ENCODE assay signal across 8 cellular contexts in genomic region chr7:149460493-149461330, GRCh38. TPM values are rescaled to one million over a fixed set of nuclear protein-coding genes. Genes with fewer than 3 reads are reported as not detected.
DNase-seq lines count a peak whose midpoint lies in the region; ATAC-seq, FAIRE-seq and TF ChIP-seq lines count a peak whose summit lies in the region.

Gene ZNF777 (minus strand): TSS chr7:149461062. CDS start chr7:149456022, 5,040 bp downstream.

- peaks cover 23% of the 10 kb centered on the region for H3K4me1 Mint-ChIP-seq in activated T-helper 1 cell treated with anti-CD3 and anti-CD28 coated beads, Interleukin-12 subunit alpha, Interleukin-12 subunit beta, Interleukin-2, Interleukin-4 antibody, amounts not matched to agents 30 ng/mL and 10 ng/mL and 1 ng/mL, durations not matched to agents 14 hours and 24 hours and 36 hours (ENCODE audit: low read depth)
- H3K4me1 Mint-ChIP-seq in nephron progenitor cell: peaks cover 18% of the 10 kb centered on the region
- H3K4me1 Mint-ChIP-seq in stimulated activated naive CD8-positive, alpha-beta T cell treated with anti-CD3 and anti-CD28 coated beads, Interleukin-15, Interleukin-2, amounts not matched to agents 100 ng/mL and 50 ng/mL, for 24 hours (ENCODE audit: low read depth): peaks cover 19% of the 10 kb centered on the region

- no peak for FAIRE-seq in RCC 7860 (lab: Jason Lieb, UNC)

- intact Hi-C loops in activated T-helper 1 cell treated with anti-CD3 and anti-CD28 coated beads, Interleukin-12 subunit alpha, Interleukin-12 subunit beta, Interleukin-2, Interleukin-4 antibody, amounts not matched to agents 30 ng/mL and 10 ng/mL and 1 ng/mL, durations not matched to agents 14 hours and 24 hours and 36 hours (cut with micrococcal nuclease): loop anchor here (1.0 to 2.0 kb wide), 8 partner anchors 37 to 378 kb away; partner anchors contain the start of genes ZNF212, ZNF282, ZNF398 and ZNF746

- peaks cover 27% of the 10 kb centered on the region for H3K27me3 Mint-ChIP-seq in activated T-helper 1 cell treated with anti-CD3 and anti-CD28 coated beads, Interleukin-12 subunit alpha, Interleukin-12 subunit beta, Interleukin-2, Interleukin-4 antibody, amounts not matched to agents 30 ng/mL and 10 ng/mL and 1 ng/mL, durations not matched to agents 14 hours and 24 hours and 36 hours (ENCODE audit: insufficient read depth)
- H3K27me3 Mint-ChIP-seq in nephron progenitor cell (ENCODE audit: low read depth, poor library complexity): peaks cover 32% of the 10 kb centered on the region
- peaks cover 19% of the 10 kb centered on the region for H3K27me3 Mint-ChIP-seq in stimulated activated naive CD8-positive, alpha-beta T cell treated with anti-CD3 and anti-CD28 coated beads, Interleukin-15, Interleukin-2, amounts not matched to agents 100 ng/mL and 50 ng/mL, for 24 hours

- H3K4me3 Mint-ChIP-seq in activated T-helper 1 cell treated with anti-CD3 and anti-CD28 coated beads, Interleukin-12 subunit alpha, Interleukin-12 subunit beta, Interleukin-2, Interleukin-4 antibody, amounts not matched to agents 30 ng/mL and 10 ng/mL and 1 ng/mL, durations not matched to agents 14 hours and 24 hours and 36 hours: peak within 1 kb of the TSS; percentile 85
- peak within 1 kb of the TSS; percentile 84 for H3K4me3 Mint-ChIP-seq in nephron progenitor cell
- H3K4me3 Mint-ChIP-seq in stimulated activated naive CD8-positive, alpha-beta T cell treated with anti-CD3 and anti-CD28 coated beads, Interleukin-15, Interleukin-2, amounts not matched to agents 100 ng/mL and 50 ng/mL, for 24 hours: peak within 1 kb of the TSS; percentile 87

- H3K4me3 ChIP-seq in fibroblast of pulmonary artery (replicated peaks; ENCODE audit: low read depth, low read length): peak within 1 kb of the TSS; percentile 72

- peaks cover 3% of the 10 kb centered on the region for H3K36me3 Mint-ChIP-seq in activated T-helper 1 cell treated with anti-CD3 and anti-CD28 coated beads, Interleukin-12 subunit alpha, Interleukin-12 subunit beta, Interleukin-2, Interleukin-4 antibody, amounts not matched to agents 30 ng/mL and 10 ng/mL and 1 ng/mL, durations not matched to agents 14 hours and 24 hours and 36 hours (ENCODE audit: low read depth)
- peaks cover 2% of the 10 kb centered on the region for H3K36me3 Mint-ChIP-seq in nephron progenitor cell (ENCODE audit: low read depth)
- peaks cover 4% of the 10 kb centered on the region for H3K36me3 Mint-ChIP-seq in stimulated activated naive CD8-positive, alpha-beta T cell treated with anti-CD3 and anti-CD28 coated beads, Interleukin-15, Interleukin-2, amounts not matched to agents 100 ng/mL and 50 ng/mL, for 24 hours (ENCODE audit: low read depth)

- no peaks in the 10 kb centered on the region for H3K9me3 Mint-ChIP-seq in activated T-helper 1 cell treated with anti-CD3 and anti-CD28 coated beads, Interleukin-12 subunit alpha, Interleukin-12 subunit beta, Interleukin-2, Interleukin-4 antibody, amounts not matched to agents 30 ng/mL and 10 ng/mL and 1 ng/mL, durations not matched to agents 14 hours and 24 hours and 36 hours
- H3K9me3 Mint-ChIP-seq in nephron progenitor cell: peaks cover 4% of the 10 kb centered on the region
- H3K9me3 Mint-ChIP-seq in stimulated activated naive CD8-positive, alpha-beta T cell treated with anti-CD3 and anti-CD28 coated beads, Interleukin-15, Interleukin-2, amounts not matched to agents 100 ng/mL and 50 ng/mL, for 24 hours: no peaks in the 10 kb centered on the region

- ATAC-seq in GM21528 (IDR thresholded peaks at IDR 0.05; ENCODE audit: low FRiP score, unreplicated experiment): peak; percentile 96

- H3K27ac Mint-ChIP-seq in activated T-helper 1 cell treated with anti-CD3 and anti-CD28 coated beads, Interleukin-12 subunit alpha, Interleukin-12 subunit beta, Interleukin-2, Interleukin-4 antibody, amounts not matched to agents 30 ng/mL and 10 ng/mL and 1 ng/mL, durations not matched to agents 14 hours and 24 hours and 36 hours: peak within 1 kb of the TSS; percentile 66
- H3K27ac Mint-ChIP-seq in nephron progenitor cell: no peak within 1 kb of the TSS
- H3K27ac Mint-ChIP-seq in stimulated activated naive CD8-positive, alpha-beta T cell treated with anti-CD3 and anti-CD28 coated beads, Interleukin-15, Interleukin-2, amounts not matched to agents 100 ng/mL and 50 ng/mL, for 24 hours: peak within 1 kb of the TSS; percentile 88

- DNase-seq in DMS79 (lab: John Stamatoyannopoulos, UW) (peak; percentile 51), HuH-7.5 (ENCODE audit: low spot score) (peak; percentile 94), RCC 7860 (ENCODE audit: low spot score) (peak; percentile 75), fibroblast of pulmonary artery (ENCODE audit: low read depth) (peak; percentile 91), nephron progenitor cell (peak; percentile 74)
- DNase-seq in activated T-helper 1 cell treated with anti-CD3 and anti-CD28 coated beads, Interleukin-12 subunit alpha, Interleukin-12 subunit beta, Interleukin-2, Interleukin-4 antibody, amounts not matched to agents 30 ng/mL and 10 ng/mL and 1 ng/mL, durations not matched to agents 14 hours and 24 hours and 36 hours (ENCODE audit: low spot score): peak; percentile 80

- TF ChIP-seq CTCF in fibroblast of pulmonary artery (IDR thresholded peaks at IDR 0.05; ENCODE audit: low read length, missing control alignments) (peak; percentile 44), nephron progenitor cell (IDR thresholded peaks at IDR 0.05) (no peak)

RNA-seq across cellular contexts. Expression of gene ZNF777, which starts in this region (rescaled TPM):
- 19.0 and 19.3 TPM in 2 replicates for total RNA-seq in activated T-helper 1 cell treated with anti-CD3 and anti-CD28 coated beads, Interleukin-12 subunit alpha, Interleukin-12 subunit beta, Interleukin-2, Interleukin-4 antibody, amounts not matched to agents 30 ng/mL and 10 ng/mL and 1 ng/mL, durations not matched to agents 14 hours and 24 hours and 36 hours

Comparison
In these comparisons a context has a peak if more than half of its experiments do, and no peak if none do; other contexts are left out.
1. Peak in every context shown above with its lines: DNase-seq, ATAC-seq and H3K4me3 ChIP-seq.